ENCODE assay signal across 23 cellular contexts in genomic region chr2:33196700-33197099, GRCh38.
DNase-seq lines count a peak whose midpoint lies in the region; ATAC-seq, FAIRE-seq and TF ChIP-seq lines count a peak whose summit lies in the region.
"Had no signal": no experiment of that assay in that cellular context is flagged by ENCODE, and none has a peak within 500 bp of the region (broad histone marks: within the 10 kb centered on the region; RNA-seq: fewer than 3 reads in every experiment).

No MANE protein-coding gene starts in this region.

- H3K4me1 ChIP-seq in HepG2 (ENCODE audit: insufficient read depth, low read length), result peaks cover 16% of the 10 kb centered on the region
- H3K4me1 ChIP-seq in right lobe of liver, result peaks cover 0 to 4% (median 0%) of the 10 kb centered on the region in 4 donors
- H3K4me1 ChIP-seq in tibial artery, result peaks cover 0 to 55% (median 10%) of the 10 kb centered on the region in 4 donors
- peaks cover 14% of the 10 kb centered on the region for H3K4me1 ChIP-seq in body of pancreas
- H3K4me1 ChIP-seq: BE2C, BLaER1 had no signal

- no peaks in the 10 kb centered on the region for H3K79me2 ChIP-seq in HepG2 (ENCODE audit: insufficient read depth, low read length)

- no peaks in the 10 kb centered on the region for H4K20me1 ChIP-seq in HepG2 (ENCODE audit: insufficient read depth, low read length)
- H4K20me1 ChIP-seq: BLaER1 had no signal

- no peaks in the 10 kb centered on the region for H3K4me1 Mint-ChIP-seq in activated naive CD4-positive, alpha-beta T cell treated with anti-CD3 and anti-CD28 coated beads for 36 hours (ENCODE audit: low read depth)
- H3K4me1 Mint-ChIP-seq: CD14-positive monocyte; CD4-positive, alpha-beta memory T cell; CD4-positive, CD25-positive, alpha-beta regulatory T cell; CD8-positive, alpha-beta memory T cell had no signal

- peaks cover 5% of the 10 kb centered on the region for H3K27me3 Mint-ChIP-seq in activated naive CD4-positive, alpha-beta T cell treated with anti-CD3 and anti-CD28 coated beads for 36 hours (ENCODE audit: low read depth)

- TF ChIP-seq POLR2A in HepG2 (IDR thresholded peaks at IDR 0.05; ENCODE audit: insufficient read depth in 1 of 2, low read depth in 2 of 2, low read length in 2 of 2) (no peak), right lobe of liver (IDR thresholded peaks at IDR 0.05) (no peak), body of pancreas (IDR thresholded peaks at IDR 0.05) (no peak)

- TF ChIP-seq RAD21 in HepG2 (CRISPR knock-in tag; IDR thresholded peaks at IDR 0.05), result no peak

- no peak overlapping the region for H2AFZ ChIP-seq in HepG2 (ENCODE audit: low read length)

- no peak overlapping the region for H3K4me2 ChIP-seq in HepG2 (ENCODE audit: low read depth, low read length)
- H3K4me2 ChIP-seq: BLaER1 had no signal

- CTCF ChIA-PET in HepG2 (lab: Yijun Ruan, JAX; ENCODE audit: low intra/inter-chr PET ratio, low total read pairs), result no interaction called here
- CTCF ChIA-PET in activated naive CD4-positive, alpha-beta T cell treated with anti-CD3 and anti-CD28 coated beads for 36 hours (lab: Charles Lee), result no interaction called here

- TF ChIP-seq CTCF in HepG2 (CRISPR knock-in tag; IDR thresholded peaks at IDR 0.05), result no peak
- TF ChIP-seq CTCF in right lobe of liver (IDR thresholded peaks at IDR 0.05), result no peak
- TF ChIP-seq CTCF in VCaP (conservative IDR thresholded peaks at IDR 0.05), result no peak
- no peak for TF ChIP-seq CTCF in tibial artery (IDR thresholded peaks at IDR 0.05)
- TF ChIP-seq CTCF in body of pancreas (IDR thresholded peaks at IDR 0.05), result no peak

- H3K9me3 ChIP-seq in HepG2 (ENCODE audit: low read length), result no peaks in the 10 kb centered on the region
- no peaks in the 10 kb centered on the region for H3K9me3 ChIP-seq in right lobe of liver
- no peaks in the 10 kb centered on the region for H3K9me3 ChIP-seq in tibial artery
- no peaks in the 10 kb centered on the region for H3K9me3 ChIP-seq in body of pancreas
- H3K9me3 ChIP-seq: BE2C, BLaER1 had no signal

- H3K4me3 Mint-ChIP-seq in activated naive CD4-positive, alpha-beta T cell treated with anti-CD3 and anti-CD28 coated beads for 36 hours, result no peak overlapping the region
- H3K4me3 Mint-ChIP-seq: CD14-positive monocyte; CD4-positive, alpha-beta memory T cell; CD4-positive, CD25-positive, alpha-beta regulatory T cell; CD8-positive, alpha-beta memory T cell had no signal

- H3K36me3 ChIP-seq in HepG2 (replicated peaks in 1 of 2; ENCODE audit: control insufficient read depth in 1 of 2, insufficient read depth in 2 of 2, low read length in 2 of 2) (no peaks in the 10 kb centered on the region), right lobe of liver (no peaks in the 10 kb centered on the region), tibial artery (peaks cover 8 to 17% (median 12%) of the 10 kb centered on the region in 3 donors), body of pancreas (replicated peaks in 1 of 2; ENCODE audit: insufficient read depth in 1 of 2, low read depth in 2 of 2) (no peaks in the 10 kb centered on the region)
- H3K36me3 ChIP-seq: BE2C, BLaER1 had no signal

- FAIRE-seq in HepG2 (lab: Jason Lieb, UNC), result no peak
- FAIRE-seq: G401.6, GM12891, GM19239 had no signal

- H3K27ac Mint-ChIP-seq in activated naive CD4-positive, alpha-beta T cell treated with anti-CD3 and anti-CD28 coated beads for 36 hours, result no peak overlapping the region
- H3K27ac Mint-ChIP-seq: CD14-positive monocyte; CD4-positive, alpha-beta memory T cell; CD4-positive, CD25-positive, alpha-beta regulatory T cell; CD8-positive, alpha-beta memory T cell had no signal

- no peaks in the 10 kb centered on the region for H3K9me3 Mint-ChIP-seq in activated naive CD4-positive, alpha-beta T cell treated with anti-CD3 and anti-CD28 coated beads for 36 hours

- H3K27me3 ChIP-seq in HepG2 (ENCODE audit: control insufficient read depth in 1 of 2, insufficient read depth in 2 of 2, low read length in 2 of 2) (no peaks in the 10 kb centered on the region; a peak in 1 of 5 replicates), right lobe of liver (no peaks in the 10 kb centered on the region), tibial artery (no peaks in the 10 kb centered on the region), body of pancreas (no peaks in the 10 kb centered on the region)
- H3K27me3 ChIP-seq: BLaER1 had no signal

- H3K9ac ChIP-seq in HepG2 (ENCODE audit: insufficient read depth, low read depth, low read length), result no peak overlapping the region
- H3K9ac ChIP-seq: BLaER1 had no signal

- no peak overlapping the region for H3K27ac ChIP-seq in HepG2 (ENCODE audit: extremely low read length, insufficient read depth, low read length)
- H3K27ac ChIP-seq in right lobe of liver, result peak overlapping the region in 1 of 3 donors; percentile 45
- peak overlapping the region; percentile 75 for H3K27ac ChIP-seq in VCaP
- peak overlapping the region; percentile 2 to 46 for H3K27ac ChIP-seq in tibial artery
- H3K27ac ChIP-seq in body of pancreas, result no peak overlapping the region
- H3K27ac ChIP-seq: 22Rv1, BLaER1 had no signal

- BruUV-seq in HepG2 (replicated peaks; lab: Mats Ljungman, UMichigan), result no TSS peak

- in situ Hi-C loops in HepG2 (cut with HindIII; ENCODE audit: extremely low pct_ligation_motif_present, low pct_unique_long_range_greater_than_20kb), result no loop called here

- POLR2A ChIA-PET in HepG2 (lab: Yijun Ruan, JAX), result no interaction called here

- intact Hi-C loops in HepG2 (cut with micrococcal nuclease; ENCODE audit: unreplicated experiment) (no loop called here), right lobe of liver (cut with DNase I) (no loop called here), tibial artery (cut with DNase I; ENCODE audit: low total_unique reads) (no loop called here), body of pancreas (cut with DNase I) (no loop called here)
- intact Hi-C loops in activated naive CD4-positive, alpha-beta T cell treated with anti-CD3 and anti-CD28 coated beads for 36 hours (cut with micrococcal nuclease), result no loop called here

- H3K36me3 Mint-ChIP-seq in activated naive CD4-positive, alpha-beta T cell treated with anti-CD3 and anti-CD28 coated beads for 36 hours (ENCODE audit: low read depth), result no peaks in the 10 kb centered on the region
- H3K36me3 Mint-ChIP-seq: CD14-positive monocyte; CD4-positive, alpha-beta memory T cell; CD4-positive, CD25-positive, alpha-beta regulatory T cell; CD8-positive, alpha-beta memory T cell had no signal

- ATAC-seq in HepG2 (no peak), right lobe of liver (no peak), body of pancreas (no peak)

- TF ChIP-seq EP300 in HepG2 (IDR thresholded peaks at IDR 0.05; ENCODE audit: low read depth in 2 of 2, low read length in 2 of 2) (no peak), HepG2 (CRISPR knock-in tag; IDR thresholded peaks at IDR 0.05; ENCODE audit: borderline replicate concordance) (no peak)

- no peak for DNase-seq in HepG2 (ENCODE audit: low spot score)
- no peak for DNase-seq in right lobe of liver
- no peak for DNase-seq in tibial artery
- DNase-seq in activated naive CD4-positive, alpha-beta T cell treated with anti-CD3 and anti-CD28 coated beads for 36 hours, result no peak
- DNase-seq in body of pancreas, result no peak
- DNase-seq: ACHN; BE2C; C1 segment of cervical spinal cord; CD4-positive, alpha-beta memory T cell; CD4-positive, CD25-positive, alpha-beta regulatory T cell; CD8-positive, alpha-beta memory T cell; COR-L47; DMS 273 treated with DMSO at 0.1 percent for 48 hours; DMS153; DMS79 treated with DMSO at 0.1 percent for 48 hours; GF-D8 had no signal

- no peak overlapping the region for H3K4me3 ChIP-seq in HepG2 (replicated peaks in 1 of 3; ENCODE audit: insufficient read depth in 1 of 3, low read depth in 2 of 3, low read length in 3 of 3)
- no peak overlapping the region for H3K4me3 ChIP-seq in right lobe of liver
- no peak overlapping the region for H3K4me3 ChIP-seq in tibial artery
- H3K4me3 ChIP-seq in body of pancreas, result no peak overlapping the region
- H3K4me3 ChIP-seq: BLaER1 had no signal

- WGBS in HepG2 (ENCODE audit: low lambda C conversion rate), result 45% methylated on average over 3 of the region's 3 CpGs
- WGBS in right lobe of liver (ENCODE audit: insufficient coverage, low coverage, low lambda C conversion rate, missing lambda C conversion rate), result 75% methylated on average over 2 of the region's 3 CpGs
- 84 to 86% methylated on average over 3 of the region's 3 CpGs for WGBS in body of pancreas, 2 donors

TF ChIP-seq in HepG2, 621 proteins besides CTCF, POLR2A, EP300 and RAD21:
- peak; percentile 69 to 80 for TF ChIP-seq MAFK (conservative IDR thresholded peaks at IDR 0.05 in 1 of 2, IDR thresholded peaks at IDR 0.05 in 1 of 2; ENCODE audit: low read length in 2 of 2)
- peak; percentile 58 for TF ChIP-seq MAFF (IDR thresholded peaks at IDR 0.05; ENCODE audit: low read depth, low read length)
- no peak for TF ChIP-seq MIXL1 (CRISPR knock-in tag; IDR thresholded peaks at IDR 0.05)

Comparison
In these comparisons a context has a peak if more than half of its experiments do, and no peak if none do; other contexts are left out.
1. H3K27ac ChIP-seq: peak in VCaP (single experiment) and tibial artery (2 of 2); none in HepG2 (single experiment) and body of pancreas (0 of 4).